In genomic region chr7:140425718-140426117, GRCh38 we compare ENCODE assay signal across 26 cellular contexts. TPM values are rescaled to one million over a fixed set of nuclear protein-coding genes. Genes with fewer than 3 reads are reported as not detected.
"Had no signal": no experiment of that assay in that cellular context is flagged by ENCODE, and none has a peak within 500 bp of the region (broad histone marks: within the 10 kb centered on the region; RNA-seq: fewer than 3 reads in every experiment).

No MANE protein-coding gene starts in this region.

- H3K36me3 ChIP-seq: heart left ventricle, left ventricle myocardium inferior, lower lobe of right lung, neural progenitor cell, ovary, right atrium auricular region, sigmoid colon, suprapubic skin, thoracic aorta, tibial artery, upper lobe of right lung had no signal

- H3K4me3 ChIP-seq: heart left ventricle, hepatocyte, left ventricle myocardium inferior, lower lobe of right lung, neural progenitor cell, ovary, right atrium auricular region, sigmoid colon, spleen, suprapubic skin, thoracic aorta, tibial artery, upper lobe of right lung had no signal

- H3K27me3 ChIP-seq: hepatocyte, neural progenitor cell, ovary, right atrium auricular region, sigmoid colon, spleen, suprapubic skin, upper lobe of right lung had no signal

- H3K9me3 ChIP-seq: heart left ventricle, left ventricle myocardium inferior, lower lobe of right lung, ovary, right atrium auricular region, sigmoid colon, spleen, suprapubic skin, thoracic aorta, tibial artery, upper lobe of right lung had no signal

- DNase-seq: heart left ventricle; kidney glomerular epithelial cell; left colon; left ventricle myocardium inferior; lower lobe of right lung; mammary epithelial cell; mesenchymal stem cell; naive B cell; natural killer cell; nephron progenitor cell; ovary; sigmoid colon; small intestine; spleen; stimulated activated CD4-positive, alpha-beta T cell treated with anti-CD3 and anti-CD28 coated beads, Interleukin-4, amount 100 ng/mL, for 24 hours; stimulated activated naive CD4-positive, alpha-beta T cell; tibial artery; trophoblast cell; upper lobe of right lung had no signal

- H3K4me1 ChIP-seq: lower lobe of right lung, neural progenitor cell, right atrium auricular region, sigmoid colon, spleen, suprapubic skin, tibial artery, upper lobe of right lung had no signal

- H3K27ac ChIP-seq: heart left ventricle, hepatocyte, left ventricle myocardium inferior, lower lobe of right lung, neural progenitor cell, ovary, right atrium auricular region, sigmoid colon, spleen, suprapubic skin, thoracic aorta, tibial artery, upper lobe of right lung had no signal

- ATAC-seq: left colon; lower lobe of right lung; natural killer cell; stimulated activated effector memory CD8-positive, alpha-beta T cell treated with anti-CD3 and anti-CD28 coated beads, Interleukin-12 subunit alpha, Interleukin-12 subunit beta, amount 100 ng/mL, for 72 hours; upper lobe of right lung had no signal

RNA-seq across cellular contexts. Expression of gene RAB19, which starts 21.9 kb away (rescaled TPM):
- total RNA-seq: heart left ventricle, left ventricle myocardium inferior, right atrium auricular region, sigmoid colon, subcutaneous adipose tissue, thoracic aorta had no signal
